In genomic region chr1:198116469-198116868, GRCh38 we compare ENCODE assay signal across 1 cellular context.
TF ChIP-seq lines count a peak whose summit lies in the region.

No MANE protein-coding gene starts in this region.

TF ChIP-seq in IMR-90, 13 proteins besides CTCF, POLR2A, EP300 and RAD21:
- no peak for TF ChIP-seq NFE2L2 (IDR thresholded peaks at IDR 0.05; ENCODE audit: low read depth, low read length)
- no peak for TF ChIP-seq RFX5 (IDR thresholded peaks at IDR 0.05; ENCODE audit: low read depth, low read length)
- no peak for TF ChIP-seq RCOR1 (IDR thresholded peaks at IDR 0.05; ENCODE audit: insufficient replicate concordance, low read length)
- peak; percentile 59; the same call in 1 of the 2 replicates for TF ChIP-seq CEBPB (IDR thresholded peaks at IDR 0.05; ENCODE audit: low read depth, low read length)
TF ChIP-seq in IMR-90: peak in this region for 1.
